In the genomic region with DNA sequence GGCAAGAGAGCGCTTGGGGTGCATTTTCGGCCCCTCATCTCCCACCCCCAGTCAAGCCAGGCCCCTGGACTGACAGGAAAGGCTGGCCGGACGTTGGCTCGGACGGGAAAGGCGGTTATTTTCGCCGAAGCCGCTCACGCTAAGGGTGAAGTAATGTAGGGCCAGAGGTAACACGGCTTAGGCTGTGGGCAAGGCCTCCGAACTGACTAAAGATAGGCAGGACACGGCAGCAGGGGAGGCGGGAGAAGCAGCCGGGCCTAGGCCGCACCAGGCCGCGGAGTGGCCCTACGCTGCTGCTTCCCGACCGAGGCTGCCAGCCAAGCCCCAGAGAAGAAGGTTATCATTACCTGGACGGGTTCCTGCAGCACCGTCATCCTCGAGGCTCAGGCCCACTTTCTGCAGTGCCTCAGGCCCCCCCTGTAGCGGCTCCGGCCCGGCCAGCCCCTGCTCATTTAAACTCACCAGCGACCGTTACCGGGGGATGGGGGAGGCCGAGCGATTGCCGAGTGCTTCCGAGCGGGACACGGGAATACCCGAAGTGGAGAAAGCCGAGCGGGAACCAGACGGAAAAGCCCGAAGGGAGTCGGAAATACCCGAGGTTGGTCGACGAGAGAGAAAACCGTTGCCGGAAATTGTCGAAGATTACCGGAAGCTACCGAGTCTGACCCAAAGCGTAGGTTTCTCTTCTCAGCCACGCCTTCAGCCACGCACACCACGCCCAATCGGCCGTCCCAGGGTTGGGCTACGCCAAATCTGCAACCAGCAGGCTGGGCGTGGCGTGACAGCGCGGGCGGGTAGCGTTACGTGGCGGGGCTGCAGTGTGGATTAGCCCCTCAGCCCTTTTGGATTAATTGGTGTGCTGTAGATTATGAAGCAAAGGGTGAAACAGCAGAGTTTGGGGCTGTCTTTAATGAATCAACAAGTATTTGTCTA, we compare ENCODE assay signal across 8 cellular contexts. TPM values are rescaled to one million over a fixed set of nuclear protein-coding genes. Genes with fewer than 3 reads are reported as not detected.
DNase-seq lines count a peak whose midpoint lies in the region; ATAC-seq and TF ChIP-seq lines count a peak whose summit lies in the region.

A gene with protein sequence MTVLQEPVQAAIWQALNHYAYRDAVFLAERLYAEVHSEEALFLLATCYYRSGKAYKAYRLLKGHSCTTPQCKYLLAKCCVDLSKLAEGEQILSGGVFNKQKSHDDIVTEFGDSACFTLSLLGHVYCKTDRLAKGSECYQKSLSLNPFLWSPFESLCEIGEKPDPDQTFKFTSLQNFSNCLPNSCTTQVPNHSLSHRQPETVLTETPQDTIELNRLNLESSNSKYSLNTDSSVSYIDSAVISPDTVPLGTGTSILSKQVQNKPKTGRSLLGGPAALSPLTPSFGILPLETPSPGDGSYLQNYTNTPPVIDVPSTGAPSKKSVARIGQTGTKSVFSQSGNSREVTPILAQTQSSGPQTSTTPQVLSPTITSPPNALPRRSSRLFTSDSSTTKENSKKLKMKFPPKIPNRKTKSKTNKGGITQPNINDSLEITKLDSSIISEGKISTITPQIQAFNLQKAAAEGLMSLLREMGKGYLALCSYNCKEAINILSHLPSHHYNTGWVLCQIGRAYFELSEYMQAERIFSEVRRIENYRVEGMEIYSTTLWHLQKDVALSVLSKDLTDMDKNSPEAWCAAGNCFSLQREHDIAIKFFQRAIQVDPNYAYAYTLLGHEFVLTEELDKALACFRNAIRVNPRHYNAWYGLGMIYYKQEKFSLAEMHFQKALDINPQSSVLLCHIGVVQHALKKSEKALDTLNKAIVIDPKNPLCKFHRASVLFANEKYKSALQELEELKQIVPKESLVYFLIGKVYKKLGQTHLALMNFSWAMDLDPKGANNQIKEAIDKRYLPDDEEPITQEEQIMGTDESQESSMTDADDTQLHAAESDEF (minus strand): TSS at position 497 of the 933 bp plus-strand sequence. CDS start 123 bp downstream, at position 374.

- peaks cover 17% of the 10 kb centered on the region for H3K36me3 Mint-ChIP-seq in Calu3 (ENCODE audit: insufficient read depth, unreplicated experiment)

- CTCF ChIA-PET in Calu3 (lab: Charles Lee): interaction anchor here (0.6 to 1.9 kb wide), 9 partner anchors 12 to 460 kb away, joined by 3 to 6 read pairs (median 3); partner anchors contain the start of genes EFCAB13 and KPNB1

- intact Hi-C loops in Calu3 (cut with micrococcal nuclease; ENCODE audit: unreplicated experiment): no loop called here

- H3K9ac ChIP-seq in HUES64 (ENCODE audit: low read depth, low read length) (peak within 1 kb of the TSS; percentile 82), OCI-LY1 (ENCODE audit: low read length) (peak within 1 kb of the TSS; percentile 99)

- no peaks in the 10 kb centered on the region for H3K9me2 ChIP-seq in OCI-LY1 (ENCODE audit: low read depth, low read length)

- H3K4me1 Mint-ChIP-seq in Calu3 (ENCODE audit: low read depth, unreplicated experiment): peaks cover 28% of the 10 kb centered on the region

- BruUV-seq in Calu3 (replicated peaks; lab: Mats Ljungman, UMichigan): no TSS peak

- H3K9me3 Mint-ChIP-seq in Calu3 (ENCODE audit: low read depth, unreplicated experiment): no peaks in the 10 kb centered on the region

- TF ChIP-seq CTCF in Calu3 (IDR thresholded peaks at IDR 0.05; ENCODE audit: unreplicated experiment): no peak
- TF ChIP-seq CTCF in OCI-LY1 (IDR thresholded peaks at IDR 0.05; ENCODE audit: low read length): no peak

- peaks cover 48% of the 10 kb centered on the region for H3K79me2 ChIP-seq in OCI-LY1 (ENCODE audit: insufficient read depth, low read length)

- peak; percentile 83 for ATAC-seq in GM21447 (IDR thresholded peaks at IDR 0.05; ENCODE audit: unreplicated experiment)

- DNase-seq in Calu3 (peak; percentile 100), mesenteric fat pad (ENCODE audit: low spot score) (peak; percentile 98)
- peak; percentile 100 for DNase-seq in activated CD8-positive, alpha-beta memory T cell treated with anti-CD3 and anti-CD28 coated beads, Interleukin-2, amount 50 U/mL, for 4 hours
- peak; percentile 98 for DNase-seq in stimulated activated CD8-positive, alpha-beta memory T cell treated with anti-CD3 and anti-CD28 coated beads, Interleukin-15, amount 100 ng/mL, for 24 hours (ENCODE audit: low read depth)

- peak within 1 kb of the TSS; percentile 93 for H3K4me3 Mint-ChIP-seq in Calu3 (ENCODE audit: low read depth, unreplicated experiment)

- H2AFZ ChIP-seq in OCI-LY1 (ENCODE audit: low read length): peak within 1 kb of the TSS; percentile 84; the same call in 1 of the 2 replicates

- under 1% methylated on average over 66 of the region's 66 CpGs for WGBS in HUES64

- H3K27me3 ChIP-seq in HUES64 (ENCODE audit: insufficient read depth, low read length) (no peaks in the 10 kb centered on the region), OCI-LY1 (ENCODE audit: insufficient read depth, low read length) (no peaks in the 10 kb centered on the region)

- in situ Hi-C loops in endometrial microvascular endothelial cells (cut with HindIII; ENCODE audit: inconsistent ontology term, low pct_unique_long_range_greater_than_20kb, low sequenced_read_pairs): no loop called here

- H3K9me3 ChIP-seq in HUES64 (ENCODE audit: insufficient read depth, low read depth, low read length): no peaks in the 10 kb centered on the region
- peaks cover 7% of the 10 kb centered on the region; the same call in 1 of the 2 replicates for H3K9me3 ChIP-seq in OCI-LY1 (ENCODE audit: low read length)

- H3K27me3 Mint-ChIP-seq in Calu3 (ENCODE audit: unreplicated experiment): no peaks in the 10 kb centered on the region

- no peaks in the 10 kb centered on the region for H4K20me1 ChIP-seq in OCI-LY1 (ENCODE audit: insufficient read depth, low read length)

- H3K27ac ChIP-seq in HUES64 (ENCODE audit: low read depth, low read length): peak within 1 kb of the TSS; percentile 73
- peak within 1 kb of the TSS; percentile 88 for H3K27ac ChIP-seq in OCI-LY1 (ENCODE audit: low read depth, low read length, poor library complexity, severe bottlenecking)

- H3K36me3 ChIP-seq in HUES64 (ENCODE audit: insufficient read depth, low read length) (no peaks in the 10 kb centered on the region), OCI-LY1 (ENCODE audit: insufficient read depth, low read length) (peaks cover 32% of the 10 kb centered on the region)

- H3K4me1 ChIP-seq in HUES64 (ENCODE audit: insufficient read depth, low read length) (peaks cover 12% of the 10 kb centered on the region), OCI-LY1 (ENCODE audit: insufficient read depth, low read length, severe bottlenecking) (peaks cover 55% of the 10 kb centered on the region)

- peak within 1 kb of the TSS; percentile 87 for H3K27ac Mint-ChIP-seq in Calu3 (ENCODE audit: unreplicated experiment)

- H3K4me2 ChIP-seq in OCI-LY1 (ENCODE audit: low read length): peak within 1 kb of the TSS; percentile 92

- 0 out of 2 replicates have a peak, but pooled peaks cover 4% of the 10 kb centered on the region for H3F3A ChIP-seq in OCI-LY1 (ENCODE audit: insufficient read depth, low read length)

- H3K4me3 ChIP-seq in HUES64 (ENCODE audit: low read length) (peak within 1 kb of the TSS; percentile 81), OCI-LY1 (ENCODE audit: low read depth, low read length, poor library complexity, severe bottlenecking) (peak within 1 kb of the TSS; percentile 94)

RNA-seq across cellular contexts. Expression of the gene that starts here (rescaled TPM):
- 132 and 133 TPM in 2 replicates for total RNA-seq in Calu3 (2022)
- polyA plus RNA-seq in HUES64 (2013, experiment 1 of 2): 51.7 TPM
- polyA plus RNA-seq in HUES64 (2013, experiment 2 of 2): 54.0 TPM
- 86.4 TPM for total RNA-seq in endometrial microvascular endothelial cells (ENCODE audit: inconsistent ontology term)
- 124 TPM for total RNA-seq in mesenteric fat pad

Comparison
In these comparisons a context has a peak if more than half of its experiments do, and no peak if none do; other contexts are left out.
1. Peak in every context shown above with its lines: DNase-seq, ATAC-seq, H3K4me3 ChIP-seq and H3K27ac ChIP-seq.